Comparison of ENCODE assay signal across 1 cellular context in the genomic region with DNA sequence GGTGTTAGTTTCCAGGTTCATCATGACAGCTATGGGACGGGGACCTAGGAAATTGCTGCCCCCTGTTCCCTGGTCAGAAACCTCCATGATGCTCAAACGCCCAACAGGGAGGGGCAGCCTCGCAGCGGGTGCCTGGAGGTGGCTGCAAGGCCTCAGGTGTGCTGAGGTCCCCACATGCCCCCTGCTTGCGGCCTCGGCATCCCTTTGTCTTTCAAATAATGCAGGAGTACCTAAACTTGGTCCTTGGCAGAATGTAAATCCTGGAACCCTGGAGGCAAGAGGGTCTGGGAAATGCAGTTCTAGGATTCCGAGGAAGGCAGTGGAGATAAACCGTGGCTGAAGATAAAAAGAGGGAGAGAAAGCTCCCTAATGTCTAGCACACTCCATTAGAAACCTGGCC.
TF ChIP-seq lines count a peak whose summit lies in the region.

No MANE protein-coding gene starts in this region.

TF ChIP-seq in GM23338, 12 proteins besides CTCF, POLR2A, EP300 and RAD21 (continued from another document):
- TF ChIP-seq, protein P1, sequence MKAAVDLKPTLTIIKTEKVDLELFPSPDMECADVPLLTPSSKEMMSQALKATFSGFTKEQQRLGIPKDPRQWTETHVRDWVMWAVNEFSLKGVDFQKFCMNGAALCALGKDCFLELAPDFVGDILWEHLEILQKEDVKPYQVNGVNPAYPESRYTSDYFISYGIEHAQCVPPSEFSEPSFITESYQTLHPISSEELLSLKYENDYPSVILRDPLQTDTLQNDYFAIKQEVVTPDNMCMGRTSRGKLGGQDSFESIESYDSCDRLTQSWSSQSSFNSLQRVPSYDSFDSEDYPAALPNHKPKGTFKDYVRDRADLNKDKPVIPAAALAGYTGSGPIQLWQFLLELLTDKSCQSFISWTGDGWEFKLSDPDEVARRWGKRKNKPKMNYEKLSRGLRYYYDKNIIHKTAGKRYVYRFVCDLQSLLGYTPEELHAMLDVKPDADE (IDR thresholded peaks at IDR 0.05) = no peak
- TF ChIP-seq EZH2 (IDR thresholded peaks at IDR 0.05; ENCODE audit: low read depth, unreplicated experiment) = no peak
- TF ChIP-seq, protein P2, sequence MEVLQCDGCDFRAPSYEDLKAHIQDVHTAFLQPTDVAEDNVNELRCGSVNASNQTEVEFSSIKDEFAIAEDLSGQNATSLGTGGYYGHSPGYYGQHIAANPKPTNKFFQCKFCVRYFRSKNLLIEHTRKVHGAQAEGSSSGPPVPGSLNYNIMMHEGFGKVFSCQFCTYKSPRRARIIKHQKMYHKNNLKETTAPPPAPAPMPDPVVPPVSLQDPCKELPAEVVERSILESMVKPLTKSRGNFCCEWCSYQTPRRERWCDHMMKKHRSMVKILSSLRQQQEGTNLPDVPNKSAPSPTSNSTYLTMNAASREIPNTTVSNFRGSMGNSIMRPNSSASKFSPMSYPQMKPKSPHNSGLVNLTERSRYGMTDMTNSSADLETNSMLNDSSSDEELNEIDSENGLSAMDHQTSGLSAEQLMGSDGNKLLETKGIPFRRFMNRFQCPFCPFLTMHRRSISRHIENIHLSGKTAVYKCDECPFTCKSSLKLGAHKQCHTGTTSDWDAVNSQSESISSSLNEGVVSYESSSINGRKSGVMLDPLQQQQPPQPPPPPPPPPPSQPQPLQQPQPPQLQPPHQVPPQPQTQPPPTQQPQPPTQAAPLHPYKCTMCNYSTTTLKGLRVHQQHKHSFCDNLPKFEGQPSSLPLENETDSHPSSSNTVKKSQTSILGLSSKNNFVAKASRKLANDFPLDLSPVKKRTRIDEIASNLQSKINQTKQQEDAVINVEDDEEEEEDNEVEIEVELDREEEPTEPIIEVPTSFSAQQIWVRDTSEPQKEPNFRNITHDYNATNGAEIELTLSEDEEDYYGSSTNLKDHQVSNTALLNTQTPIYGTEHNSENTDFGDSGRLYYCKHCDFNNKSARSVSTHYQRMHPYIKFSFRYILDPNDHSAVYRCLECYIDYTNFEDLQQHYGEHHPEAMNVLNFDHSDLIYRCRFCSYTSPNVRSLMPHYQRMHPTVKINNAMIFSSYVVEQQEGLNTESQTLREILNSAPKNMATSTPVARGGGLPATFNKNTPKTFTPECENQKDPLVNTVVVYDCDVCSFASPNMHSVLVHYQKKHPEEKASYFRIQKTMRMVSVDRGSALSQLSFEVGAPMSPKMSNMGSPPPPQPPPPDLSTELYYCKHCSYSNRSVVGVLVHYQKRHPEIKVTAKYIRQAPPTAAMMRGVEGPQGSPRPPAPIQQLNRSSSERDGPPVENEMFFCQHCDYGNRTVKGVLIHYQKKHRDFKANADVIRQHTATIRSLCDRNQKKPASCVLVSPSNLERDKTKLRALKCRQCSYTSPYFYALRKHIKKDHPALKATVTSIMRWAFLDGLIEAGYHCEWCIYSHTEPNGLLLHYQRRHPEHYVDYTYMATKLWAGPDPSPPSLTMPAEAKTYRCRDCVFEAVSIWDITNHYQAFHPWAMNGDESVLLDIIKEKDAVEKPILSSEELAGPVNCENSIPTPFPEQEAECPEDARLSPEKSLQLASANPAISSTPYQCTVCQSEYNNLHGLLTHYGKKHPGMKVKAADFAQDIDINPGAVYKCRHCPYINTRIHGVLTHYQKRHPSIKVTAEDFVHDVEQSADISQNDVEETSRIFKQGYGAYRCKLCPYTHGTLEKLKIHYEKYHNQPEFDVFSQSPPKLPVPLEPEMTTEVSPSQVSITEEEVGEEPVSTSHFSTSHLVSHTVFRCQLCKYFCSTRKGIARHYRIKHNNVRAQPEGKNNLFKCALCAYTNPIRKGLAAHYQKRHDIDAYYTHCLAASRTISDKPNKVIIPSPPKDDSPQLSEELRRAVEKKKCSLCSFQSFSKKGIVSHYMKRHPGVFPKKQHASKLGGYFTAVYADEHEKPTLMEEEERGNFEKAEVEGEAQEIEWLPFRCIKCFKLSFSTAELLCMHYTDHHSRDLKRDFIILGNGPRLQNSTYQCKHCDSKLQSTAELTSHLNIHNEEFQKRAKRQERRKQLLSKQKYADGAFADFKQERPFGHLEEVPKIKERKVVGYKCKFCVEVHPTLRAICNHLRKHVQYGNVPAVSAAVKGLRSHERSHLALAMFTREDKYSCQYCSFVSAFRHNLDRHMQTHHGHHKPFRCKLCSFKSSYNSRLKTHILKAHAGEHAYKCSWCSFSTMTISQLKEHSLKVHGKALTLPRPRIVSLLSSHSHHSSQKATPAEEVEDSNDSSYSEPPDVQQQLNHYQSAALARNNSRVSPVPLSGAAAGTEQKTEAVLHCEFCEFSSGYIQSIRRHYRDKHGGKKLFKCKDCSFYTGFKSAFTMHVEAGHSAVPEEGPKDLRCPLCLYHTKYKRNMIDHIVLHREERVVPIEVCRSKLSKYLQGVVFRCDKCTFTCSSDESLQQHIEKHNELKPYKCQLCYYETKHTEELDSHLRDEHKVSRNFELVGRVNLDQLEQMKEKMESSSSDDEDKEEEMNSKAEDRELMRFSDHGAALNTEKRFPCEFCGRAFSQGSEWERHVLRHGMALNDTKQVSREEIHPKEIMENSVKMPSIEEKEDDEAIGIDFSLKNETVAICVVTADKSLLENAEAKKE (CRISPR knock-in tag; IDR thresholded peaks at IDR 0.05) = peak; percentile 67; the same call in 1 of the 2 replicates
- TF ChIP-seq POLR2AphosphoS5 (IDR thresholded peaks at IDR 0.05; ENCODE audit: low read depth) = no peak
- TF ChIP-seq, protein P3, sequence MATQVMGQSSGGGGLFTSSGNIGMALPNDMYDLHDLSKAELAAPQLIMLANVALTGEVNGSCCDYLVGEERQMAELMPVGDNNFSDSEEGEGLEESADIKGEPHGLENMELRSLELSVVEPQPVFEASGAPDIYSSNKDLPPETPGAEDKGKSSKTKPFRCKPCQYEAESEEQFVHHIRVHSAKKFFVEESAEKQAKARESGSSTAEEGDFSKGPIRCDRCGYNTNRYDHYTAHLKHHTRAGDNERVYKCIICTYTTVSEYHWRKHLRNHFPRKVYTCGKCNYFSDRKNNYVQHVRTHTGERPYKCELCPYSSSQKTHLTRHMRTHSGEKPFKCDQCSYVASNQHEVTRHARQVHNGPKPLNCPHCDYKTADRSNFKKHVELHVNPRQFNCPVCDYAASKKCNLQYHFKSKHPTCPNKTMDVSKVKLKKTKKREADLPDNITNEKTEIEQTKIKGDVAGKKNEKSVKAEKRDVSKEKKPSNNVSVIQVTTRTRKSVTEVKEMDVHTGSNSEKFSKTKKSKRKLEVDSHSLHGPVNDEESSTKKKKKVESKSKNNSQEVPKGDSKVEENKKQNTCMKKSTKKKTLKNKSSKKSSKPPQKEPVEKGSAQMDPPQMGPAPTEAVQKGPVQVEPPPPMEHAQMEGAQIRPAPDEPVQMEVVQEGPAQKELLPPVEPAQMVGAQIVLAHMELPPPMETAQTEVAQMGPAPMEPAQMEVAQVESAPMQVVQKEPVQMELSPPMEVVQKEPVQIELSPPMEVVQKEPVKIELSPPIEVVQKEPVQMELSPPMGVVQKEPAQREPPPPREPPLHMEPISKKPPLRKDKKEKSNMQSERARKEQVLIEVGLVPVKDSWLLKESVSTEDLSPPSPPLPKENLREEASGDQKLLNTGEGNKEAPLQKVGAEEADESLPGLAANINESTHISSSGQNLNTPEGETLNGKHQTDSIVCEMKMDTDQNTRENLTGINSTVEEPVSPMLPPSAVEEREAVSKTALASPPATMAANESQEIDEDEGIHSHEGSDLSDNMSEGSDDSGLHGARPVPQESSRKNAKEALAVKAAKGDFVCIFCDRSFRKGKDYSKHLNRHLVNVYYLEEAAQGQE (IDR thresholded peaks at IDR 0.05; ENCODE audit: unreplicated experiment) = no peak
- TF ChIP-seq ZNF114 (CRISPR knock-in tag; IDR thresholded peaks at IDR 0.05) = peak; percentile 45; the same call in 1 of the 2 replicates
- 0 out of 2 replicates have a peak, but pooled peaks have one; percentile 22 for TF ChIP-seq CREB1 (CRISPR knock-in tag; IDR thresholded peaks at IDR 0.05; ENCODE audit: low read depth)
- no peak for TF ChIP-seq JUNB (IDR thresholded peaks at IDR 0.05; ENCODE audit: unreplicated experiment)
